ENCODE assay signal across 9 cellular contexts in genomic region chrX:87583679-87584078, GRCh38.
DNase-seq lines count a peak whose midpoint lies in the region; ATAC-seq, FAIRE-seq and TF ChIP-seq lines count a peak whose summit lies in the region.
"Had no signal": no experiment of that assay in that cellular context is flagged by ENCODE, and none has a peak within 500 bp of the region (broad histone marks: within the 10 kb centered on the region; RNA-seq: fewer than 3 reads in every experiment).

No MANE protein-coding gene starts in this region.

- H3K27ac Mint-ChIP-seq in effector memory CD8-positive, alpha-beta T cell = no peak overlapping the region
- no peak overlapping the region for H3K27ac Mint-ChIP-seq in natural killer cell treated with Interleukin-12 subunit alpha and Interleukin-12 subunit beta and Interleukin-15 and Interleukin-18, amount 100 ng/mL, for 72 hours

- FAIRE-seq in urothelium cell line (lab: Jason Lieb, UNC) = no peak

- no peaks in the 10 kb centered on the region for H3K27me3 Mint-ChIP-seq in effector memory CD8-positive, alpha-beta T cell
- H3K27me3 Mint-ChIP-seq in natural killer cell treated with Interleukin-12 subunit alpha and Interleukin-12 subunit beta and Interleukin-15 and Interleukin-18, amount 100 ng/mL, for 72 hours = no peaks in the 10 kb centered on the region

- ATAC-seq in SK-N-SH treated with all-trans-retinoic acid at 6 μM for 48 hours = peak; percentile 56; the same call in 2 of the 3 replicates
- ATAC-seq in effector memory CD8-positive, alpha-beta T cell (replicated peaks) = no peak
- no peak for ATAC-seq in natural killer cell treated with Interleukin-12 subunit alpha and Interleukin-12 subunit beta and Interleukin-15 and Interleukin-18, amount 100 ng/mL, for 72 hours

- no peak overlapping the region for H3K4me3 Mint-ChIP-seq in effector memory CD8-positive, alpha-beta T cell
- H3K4me3 Mint-ChIP-seq in natural killer cell treated with Interleukin-12 subunit alpha and Interleukin-12 subunit beta and Interleukin-15 and Interleukin-18, amount 100 ng/mL, for 72 hours = no peak overlapping the region

- peaks cover 5 to 9% of the 10 kb centered on the region in 2 donors for H3K9me3 Mint-ChIP-seq in effector memory CD8-positive, alpha-beta T cell
- H3K9me3 Mint-ChIP-seq in natural killer cell treated with Interleukin-12 subunit alpha and Interleukin-12 subunit beta and Interleukin-15 and Interleukin-18, amount 100 ng/mL, for 72 hours = peaks cover 3% of the 10 kb centered on the region

- DNase-seq in CMK (ENCODE audit: low read depth) = peak; percentile 3
- peak; percentile 5 for DNase-seq in H4 (ENCODE audit: low spot score)
- DNase-seq in iris pigment epithelial cell (ENCODE audit: low read depth) = peak; percentile 32
- DNase-seq in effector memory CD8-positive, alpha-beta T cell = no peak
- no peak for DNase-seq in natural killer cell treated with Interleukin-12 subunit alpha and Interleukin-12 subunit beta and Interleukin-15 and Interleukin-18, amount 100 ng/mL, for 72 hours (ENCODE audit: low spot score)
- no peak for DNase-seq in HPDE6-E6E7 (ENCODE audit: extremely low spot score)
- DNase-seq in urothelium cell line (ENCODE audit: low spot score) = no peak
- DNase-seq: NCI-H526 treated with DMSO at 0.1 percent for 48 hours had no signal

- no peaks in the 10 kb centered on the region for H3K4me1 Mint-ChIP-seq in effector memory CD8-positive, alpha-beta T cell (ENCODE audit: low read depth in 2 of 2)
- no peaks in the 10 kb centered on the region for H3K4me1 Mint-ChIP-seq in natural killer cell treated with Interleukin-12 subunit alpha and Interleukin-12 subunit beta and Interleukin-15 and Interleukin-18, amount 100 ng/mL, for 72 hours (ENCODE audit: low read depth in 2 of 2)

- H3K36me3 Mint-ChIP-seq in effector memory CD8-positive, alpha-beta T cell (ENCODE audit: insufficient read depth) = no peaks in the 10 kb centered on the region
- no peaks in the 10 kb centered on the region for H3K36me3 Mint-ChIP-seq in natural killer cell treated with Interleukin-12 subunit alpha and Interleukin-12 subunit beta and Interleukin-15 and Interleukin-18, amount 100 ng/mL, for 72 hours

TF ChIP-seq in SK-N-SH treated with all-trans-retinoic acid at 6 μM for 48 hours, 23 proteins besides CTCF, POLR2A, EP300 and RAD21:
- TF ChIP-seq POU6F1 (CRISPR knock-in tag; IDR thresholded peaks at IDR 0.05; ENCODE audit: borderline replicate concordance, low read depth) (no peak), CREB5 (CRISPR knock-in tag; IDR thresholded peaks at IDR 0.05; ENCODE audit: low read depth) (no peak), ZC3H10 (CRISPR knock-in tag; IDR thresholded peaks at IDR 0.05) (no peak), ZNF565 (CRISPR knock-in tag; conservative IDR thresholded peaks at IDR 0.05; ENCODE audit: low read depth) (no peak), ESRRG (CRISPR knock-in tag; IDR thresholded peaks at IDR 0.05) (no peak), OSR1 (CRISPR knock-in tag; IDR thresholded peaks at IDR 0.05) (no peak)

Comparison
In these comparisons a context has a peak if more than half of its experiments do, and no peak if none do; other contexts are left out.
1. DNase-seq: peak in CMK (single experiment), H4 (single experiment) and iris pigment epithelial cell (single experiment); none in effector memory CD8-positive, alpha-beta T cell (0 of 3), natural killer cell treated with Interleukin-12 subunit alpha and Interleukin-12 subunit beta and Interleukin-15 and Interleukin-18, amount 100 ng/mL, for 72 hours (single experiment), HPDE6-E6E7 (single experiment) and urothelium cell line (single experiment).